In genomic region chr6:133288662-133289061, GRCh38 we compare ENCODE assay signal across 24 cellular contexts. TPM values are rescaled to one million over a fixed set of nuclear protein-coding genes. Genes with fewer than 3 reads are reported as not detected.
"Had no signal": no experiment of that assay in that cellular context is flagged by ENCODE, and none has a peak within 500 bp of the region (broad histone marks: within the 10 kb centered on the region; RNA-seq: fewer than 3 reads in every experiment).

No MANE protein-coding gene starts in this region.

- H3K4me3 ChIP-seq: left ventricle myocardium inferior, pancreas, prostate gland, spleen, testis, transverse colon had no signal

- H3K27me3 ChIP-seq: pancreas, spleen, testis, transverse colon had no signal

- H3K27ac ChIP-seq: left ventricle myocardium inferior, pancreas, prostate gland, spleen, testis, transverse colon had no signal

- H3K9me3 ChIP-seq: left ventricle myocardium inferior, pancreas, prostate gland, spleen, testis, transverse colon had no signal

- H3K36me3 ChIP-seq: left ventricle myocardium inferior, pancreas, prostate gland, spleen, transverse colon had no signal

- DNase-seq: activated CD4-positive, alpha-beta T cell treated with anti-CD3 and anti-CD28 coated beads for 36 hours; activated CD4-positive, CD25-positive, alpha-beta regulatory T cell; activated CD8-positive, alpha-beta memory T cell treated with anti-CD3 and anti-CD28 coated beads, Interleukin-2, amount 10 ng/mL, durations not matched to agents 7 days and 5 days; activated CD8-positive, alpha-beta T cell treated with anti-CD3 and anti-CD28 coated beads, Interleukin-2, amount 10 ng/mL, durations not matched to agents 7 days and 5 days; activated naive CD8-positive, alpha-beta T cell treated with anti-CD3 and anti-CD28 coated beads, Interleukin-2, amount 50 U/mL, for 24 hours; activated T-cell treated with anti-CD3 and anti-CD28 coated beads, Interleukin-2, amount 50 U/mL, for 48 hours; amygdala; dermis blood vessel endothelial cell; effector CD4-positive, alpha-beta T cell; erythroblast; foreskin melanocyte; islet precursor cell; left ventricle myocardium inferior; naive B cell; nephron progenitor cell; pancreas; retina; spleen; stimulated activated naive CD4-positive, alpha-beta T cell; T-helper 1 cell; testis; transverse colon had no signal

- H3K4me1 ChIP-seq: pancreas, prostate gland, spleen, testis, transverse colon had no signal

RNA-seq across cellular contexts. Expression of gene EYA4, which starts 47.5 kb away (rescaled TPM):
- total RNA-seq: activated CD4-positive, alpha-beta T cell treated with anti-CD3 and anti-CD28 coated beads for 36 hours; activated CD8-positive, alpha-beta memory T cell treated with anti-CD3 and anti-CD28 coated beads, Interleukin-2, amount 10 ng/mL, durations not matched to agents 7 days and 5 days; activated CD8-positive, alpha-beta T cell treated with anti-CD3 and anti-CD28 coated beads, Interleukin-2, amount 10 ng/mL, durations not matched to agents 7 days and 5 days; activated T-helper 2 cell treated with anti-CD3 and anti-CD28 coated beads, Interferon-gamma antibody, Interleukin-2, Interleukin-4, amounts not matched to agents 10 μg/mL and 5 μg/mL and 100 μg/mL, durations not matched to agents 14 hours and 24 hours and 36 hours had no signal
